In the genomic region with DNA sequence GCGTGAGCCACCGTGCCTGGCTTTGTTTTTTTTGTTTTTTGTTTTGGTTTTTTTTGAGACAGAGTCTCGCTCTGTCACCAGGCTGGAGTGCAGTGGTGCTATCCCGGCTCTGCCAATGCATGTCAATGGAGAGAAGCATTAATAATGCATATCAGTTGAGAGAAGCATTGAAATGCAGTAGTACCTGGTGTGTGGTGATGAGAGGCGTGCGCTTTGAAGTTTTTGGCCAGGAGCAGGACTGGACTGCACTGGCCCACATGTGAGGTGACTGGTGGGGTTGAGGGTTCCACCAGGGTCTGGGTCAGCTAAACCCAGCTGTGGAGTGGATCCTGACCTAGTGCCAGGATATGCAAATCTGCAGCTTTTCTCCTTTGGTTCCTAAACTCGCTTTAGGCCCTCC, we compare ENCODE assay signal across 31 cellular contexts. TPM values are rescaled to one million over a fixed set of nuclear protein-coding genes. Genes with fewer than 3 reads are reported as not detected.
A peak's percentile ranks its signal among the peaks of the same experiment; 100 is the strongest.
DNase-seq lines count a peak whose midpoint lies in the region; ATAC-seq, FAIRE-seq and TF ChIP-seq lines count a peak whose summit lies in the region.
"Had no signal": no experiment of that assay in that cellular context is flagged by ENCODE, and none has a peak within 500 bp of the region (broad histone marks: within the 10 kb centered on the region; RNA-seq: fewer than 3 reads in every experiment).

No MANE protein-coding gene starts in this region.

- no peak overlapping the region for H2AFZ ChIP-seq in astrocyte (ENCODE audit: low read depth, low read length)
- H2AFZ ChIP-seq: GM23248 had no signal

- no peak overlapping the region for H2BK15ac ChIP-seq in mesendoderm (replicated peaks; ENCODE audit: low read depth)

- H3K4me3 ChIP-seq in heart left ventricle (no peak overlapping the region), astrocyte (ENCODE audit: insufficient read depth, low read depth, low read length) (no peak overlapping the region), mesendoderm (ENCODE audit: low read length) (no peak overlapping the region), tibial artery (no peak overlapping the region)
- H3K4me3 ChIP-seq: GM23248, MG63, testis had no signal

- no peak overlapping the region for H2BK5ac ChIP-seq in mesendoderm (ENCODE audit: low read length)

- peak overlapping the region; percentile 61 to 99 (median 80) for H3K27ac ChIP-seq in heart left ventricle
- no peak overlapping the region for H3K27ac ChIP-seq in astrocyte (ENCODE audit: low read depth, low read length)
- H3K27ac ChIP-seq in mesendoderm (ENCODE audit: low read depth, low read length), result no peak overlapping the region
- peak overlapping the region; percentile 9 to 92 for H3K27ac ChIP-seq in tibial artery
- H3K27ac ChIP-seq: GM23248, testis had no signal

- no peak overlapping the region for H3K18ac ChIP-seq in mesendoderm (ENCODE audit: low read length)

- no peaks in the 10 kb centered on the region for H3K27me3 Mint-ChIP-seq in astrocyte (ENCODE audit: low read depth, unreplicated experiment)
- H3K27me3 Mint-ChIP-seq: activated CD4-positive, alpha-beta T cell treated with anti-CD3 and anti-CD28 coated beads for 36 hours; activated naive CD8-positive, alpha-beta T cell treated with anti-CD3 and anti-CD28 coated beads for 36 hours; CD4-positive, alpha-beta memory T cell had no signal

- H4K5ac ChIP-seq in mesendoderm (ENCODE audit: low read length), result no peak overlapping the region

- H4K20me1 ChIP-seq in astrocyte (ENCODE audit: insufficient read depth, low read length), result peaks cover 25% of the 10 kb centered on the region

- peaks cover 55% of the 10 kb centered on the region for H3K79me2 ChIP-seq in astrocyte (ENCODE audit: insufficient read depth, low read length)
- peaks cover 2% of the 10 kb centered on the region for H3K79me2 ChIP-seq in mesendoderm (ENCODE audit: control insufficient read depth, insufficient read depth, low read length)

- H3K36me3 ChIP-seq in heart left ventricle, result peaks cover 0 to 16% (median 0%) of the 10 kb centered on the region in 9 donors
- no peaks in the 10 kb centered on the region for H3K36me3 ChIP-seq in astrocyte (ENCODE audit: insufficient read depth, low read length)
- H3K36me3 ChIP-seq in mesendoderm (ENCODE audit: control insufficient read depth, insufficient read depth, low read length), result no peaks in the 10 kb centered on the region
- no peaks in the 10 kb centered on the region for H3K36me3 ChIP-seq in tibial artery

- H2BK120ac ChIP-seq in mesendoderm (ENCODE audit: low read depth, low read length), result no peak overlapping the region

- H3K23ac ChIP-seq in mesendoderm (ENCODE audit: low read length), result no peak overlapping the region

- H3K4me2 ChIP-seq in astrocyte (ENCODE audit: low read length) (no peak overlapping the region), mesendoderm (ENCODE audit: low read length) (no peak overlapping the region)

- peaks cover 9% of the 10 kb centered on the region for H3K79me1 ChIP-seq in mesendoderm (ENCODE audit: low read length)

- H3K9me3 ChIP-seq in heart left ventricle (no peaks in the 10 kb centered on the region), astrocyte (ENCODE audit: insufficient read depth, low read depth, low read length) (no peaks in the 10 kb centered on the region), tibial artery (no peaks in the 10 kb centered on the region)
- H3K9me3 ChIP-seq: MG63, testis had no signal

- peaks cover 21% of the 10 kb centered on the region for H3K4me1 Mint-ChIP-seq in astrocyte (ENCODE audit: low read depth, unreplicated experiment)

- no peak overlapping the region for H4K8ac ChIP-seq in mesendoderm (ENCODE audit: low read depth, low read length)

- H3K27me3 ChIP-seq in heart left ventricle, result no peaks in the 10 kb centered on the region
- H3K27me3 ChIP-seq in astrocyte (ENCODE audit: insufficient read depth, low read length), result no peaks in the 10 kb centered on the region
- H3K27me3 ChIP-seq in mesendoderm (ENCODE audit: insufficient read depth, low read length, poor library complexity), result no peaks in the 10 kb centered on the region
- no peaks in the 10 kb centered on the region for H3K27me3 ChIP-seq in tibial artery
- H3K27me3 ChIP-seq: MG63, testis had no signal

- FAIRE-seq in astrocyte (lab: Jason Lieb, UNC) (no peak), HTR-8/SVneo (lab: Jason Lieb, UNC) (no peak)
- FAIRE-seq: GM12891, kidney had no signal

- H3K9ac ChIP-seq in astrocyte (ENCODE audit: low read length), result no peak overlapping the region
- H3K9ac ChIP-seq in mesendoderm (ENCODE audit: low read length), result no peak overlapping the region
- H3K9ac ChIP-seq: GM23248 had no signal

- intact Hi-C loops in heart left ventricle (cut with DNase I) (loop anchor here in 2 of 10 donors (2.0 to 5.0 kb wide), 2 partner anchors 39 to 41 kb away; a partner anchor contains a TSS), cardiac septum (cut with DNase I) (no loop called here), tibial artery (cut with DNase I; ENCODE audit: low total_unique reads) (no loop called here)

- DNase-seq in heart left ventricle (no peak), cardiac septum (ENCODE audit: low spot score) (no peak), astrocyte (ENCODE audit: low read depth) (no peak), mesendoderm (no peak), tibial artery (no peak), HTR-8/SVneo (ENCODE audit: insufficient read length, low spot score) (no peak)
- DNase-seq: activated CD4-positive, alpha-beta T cell treated with anti-CD3 and anti-CD28 coated beads for 36 hours; activated CD8-positive, alpha-beta memory T cell treated with anti-CD3 and anti-CD28 coated beads for 24 hours; activated effector memory CD4-positive, alpha-beta T cell treated with anti-CD3 and anti-CD28 coated beads, Interleukin-2, amount 50 U/mL, for 16 hours; activated naive CD8-positive, alpha-beta T cell treated with anti-CD3 and anti-CD28 coated beads for 36 hours; CD4-positive, alpha-beta memory T cell; dermis blood vessel endothelial cell; EL; GM23248; KBM-7; kidney; MG63; NCI-H1436; NCI-H446 treated with DMSO at 0.1 percent for 48 hours; posterior cingulate gyrus; stimulated activated naive CD4-positive, alpha-beta T cell treated with Interleukin-2 at 50 U/mL for 16 hours; T-helper 2 cell; testis had no signal

- peaks cover 1% of the 10 kb centered on the region for H3K9me3 Mint-ChIP-seq in astrocyte (ENCODE audit: unreplicated experiment)
- H3K9me3 Mint-ChIP-seq: activated naive CD8-positive, alpha-beta T cell treated with anti-CD3 and anti-CD28 coated beads for 36 hours; CD4-positive, alpha-beta memory T cell had no signal

- H2AK5ac ChIP-seq in mesendoderm (ENCODE audit: low read length), result no peak overlapping the region

- no peak for TF ChIP-seq CTCF in heart left ventricle (IDR thresholded peaks at IDR 0.05)
- TF ChIP-seq CTCF in astrocyte (IDR thresholded peaks at IDR 0.05; ENCODE audit: insufficient read depth, low read depth, low read length), result no peak
- no peak for TF ChIP-seq CTCF in tibial artery (IDR thresholded peaks at IDR 0.05)

- WGBS in heart left ventricle, 4 donors, result 79 to 83% (median 81%) methylated on average over 7 of the region's 7 CpGs
- WGBS in mesendoderm (ENCODE audit: extremely low coverage, insufficient coverage, low lambda C conversion rate), result no CpG with 5 or more reads among the region's 7 CpGs

- H3K4ac ChIP-seq in mesendoderm (ENCODE audit: low read depth, low read length), result no peak overlapping the region

- no peak overlapping the region for H3K4me3 Mint-ChIP-seq in astrocyte (ENCODE audit: unreplicated experiment)
- H3K4me3 Mint-ChIP-seq: activated CD4-positive, alpha-beta T cell treated with anti-CD3 and anti-CD28 coated beads for 36 hours; activated naive CD8-positive, alpha-beta T cell treated with anti-CD3 and anti-CD28 coated beads for 36 hours; CD4-positive, alpha-beta memory T cell had no signal

- peak overlapping the region; percentile 2 for H3K56ac ChIP-seq in mesendoderm (ENCODE audit: low read length)

- H3K4me1 ChIP-seq in heart left ventricle (peaks cover 8 to 98% (median 82%) of the 10 kb centered on the region in 12 donors), astrocyte (ENCODE audit: insufficient read depth, low read length) (peaks cover 29% of the 10 kb centered on the region), mesendoderm (ENCODE audit: control insufficient read depth, low read depth, low read length) (peaks cover 7% of the 10 kb centered on the region), tibial artery (peaks cover 0 to 88% (median 75%) of the 10 kb centered on the region in 4 donors)

- ATAC-seq in heart left ventricle (no peak), GM21529 (IDR thresholded peaks at IDR 0.05; ENCODE audit: unreplicated experiment) (no peak), HG03571 (IDR thresholded peaks at IDR 0.05; ENCODE audit: unreplicated experiment) (no peak)
- ATAC-seq: activated CD4-positive, alpha-beta T cell treated with anti-CD3 and anti-CD28 coated beads for 36 hours; sciatic nerve; SK-N-SH treated with all-trans-retinoic acid at 6 μM for 48 hours had no signal

- H3K27ac Mint-ChIP-seq in astrocyte (ENCODE audit: unreplicated experiment), result peak overlapping the region; percentile 35
- H3K27ac Mint-ChIP-seq: activated CD4-positive, alpha-beta T cell treated with anti-CD3 and anti-CD28 coated beads for 36 hours; activated naive CD8-positive, alpha-beta T cell treated with anti-CD3 and anti-CD28 coated beads for 36 hours had no signal

- no peak for TF ChIP-seq POLR2A in heart left ventricle (IDR thresholded peaks at IDR 0.05)

- H3K36me3 Mint-ChIP-seq in astrocyte (ENCODE audit: low read depth, unreplicated experiment), result peaks cover 8% of the 10 kb centered on the region

RNA-seq across cellular contexts. Expression of a gene that starts 5.4 kb away (rescaled TPM):
- total RNA-seq in heart left ventricle (10 to 100 TPM; 11.1 to 21.2 (median 16.7) TPM), cardiac septum (16.3 TPM), astrocyte (12.1 and 13.0 TPM in 2 replicates)
- polyA plus RNA-seq in heart left ventricle, result 10 to 100 TPM in 1 of 2 donors, 1 to 10 TPM in 1; 4.1 to 15.8 TPM
- polyA plus RNA-seq in mesendoderm (2013, experiment 1 of 2), result 32.7 TPM
- 32.4 TPM for polyA plus RNA-seq in mesendoderm (2013, experiment 2 of 2)

RNA-seq across cellular contexts. Expression of a gene that starts 39.9 kb away (rescaled TPM):
- total RNA-seq in heart left ventricle (10 to 100 TPM; 24.2 to 45.0 (median 36.1) TPM), cardiac septum (21.3 TPM), astrocyte (12.0 and 14.1 TPM in 2 replicates)
- 10 to 100 TPM; 12.6 to 16.1 TPM for polyA plus RNA-seq in heart left ventricle
- polyA plus RNA-seq in mesendoderm (2013, experiment 1 of 2), result 2.6 TPM
- polyA plus RNA-seq in mesendoderm (2013, experiment 2 of 2), result 2.9 TPM

RNA-seq across cellular contexts. Expression of a gene that starts 50.5 kb away (rescaled TPM):
- total RNA-seq in heart left ventricle, result under 1 TPM in 7 of 9 donors, not detected in 2; 0.12 to 0.88 (median 0.32) TPM
- 1 to 10 TPM in 1 of 2 donors, under 1 TPM in 1; 0.19 to 2.5 TPM for polyA plus RNA-seq in heart left ventricle
- total RNA-seq in cardiac septum, result 0.08 TPM
- 1.3 and 1.6 TPM in 2 replicates for total RNA-seq in astrocyte
- 0.91 TPM for polyA plus RNA-seq in mesendoderm (2013, experiment 1 of 2)
- 0.78 TPM for polyA plus RNA-seq in mesendoderm (2013, experiment 2 of 2)
- total RNA-seq: activated naive CD8-positive, alpha-beta T cell treated with anti-CD3 and anti-CD28 coated beads for 36 hours; CD4-positive, alpha-beta memory T cell; GM23248 had no signal
- polyA plus RNA-seq: CD4-positive, alpha-beta memory T cell; GM23248 had no signal

RNA-seq across cellular contexts. Expression of a gene that starts 56.3 kb away (rescaled TPM):
- total RNA-seq in heart left ventricle (1 to 10 TPM in 1 of 9 donors, not detected in 8; 2.7 TPM), cardiac septum (not detected), astrocyte (not detected in 2 replicates)
- polyA plus RNA-seq in heart left ventricle, result under 1 TPM in 1 of 2 donors, not detected in 1; 0.04 TPM
- polyA plus RNA-seq in mesendoderm (2013, experiment 1 of 2), result 0.03 TPM
- polyA plus RNA-seq in mesendoderm (2013, experiment 2 of 2), result 0.03 TPM
- total RNA-seq: A172; activated CD4-positive, alpha-beta T cell treated with anti-CD3 and anti-CD28 coated beads for 36 hours; activated naive CD8-positive, alpha-beta T cell treated with anti-CD3 and anti-CD28 coated beads for 36 hours; CD4-positive, alpha-beta memory T cell; dermis blood vessel endothelial cell; fibroblast of lung; GM23248; sciatic nerve had no signal
- polyA plus RNA-seq: fibroblast of lung, GM23248, neural cell had no signal

Comparison
In these comparisons a context has a peak if more than half of its experiments do, and no peak if none do; other contexts are left out.
1. H3K27ac ChIP-seq: peak in heart left ventricle (12 of 12) and tibial artery (2 of 2); none in astrocyte (single experiment) and mesendoderm (single experiment).